ENCODE assay signal across 1 cellular context in genomic region chr15:90893175-90894090, GRCh38.
TF ChIP-seq lines count a peak whose summit lies in the region.

No MANE protein-coding gene starts in this region.

TF ChIP-seq in HepG2, 621 proteins besides CTCF, POLR2A, EP300 and RAD21 (continued from another document and continues in another):
- TF ChIP-seq, protein P1, sequence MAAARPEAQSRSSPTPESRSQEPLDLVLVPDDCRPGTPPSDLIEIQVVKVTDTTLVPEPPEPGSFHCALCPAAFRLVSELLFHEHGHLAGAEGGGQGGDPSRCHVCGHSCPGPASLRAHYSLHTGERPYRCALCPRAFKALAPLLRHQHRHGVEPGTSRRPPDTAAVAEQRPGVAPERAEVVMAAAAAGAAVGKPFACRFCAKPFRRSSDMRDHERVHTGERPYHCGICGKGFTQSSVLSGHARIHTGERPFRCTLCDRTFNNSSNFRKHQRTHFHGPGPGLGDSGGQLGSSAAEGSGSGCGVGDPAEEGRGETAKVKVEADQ (CRISPR knock-in tag; IDR thresholded peaks at IDR 0.05; ENCODE audit: borderline replicate concordance) = 0 out of 2 replicates have a peak, but pooled peaks have one; percentile 80
- no peak for TF ChIP-seq NAIF1 (CRISPR knock-in tag; IDR thresholded peaks at IDR 0.05; ENCODE audit: borderline replicate concordance)
- TF ChIP-seq JUNB (CRISPR knock-in tag; IDR thresholded peaks at IDR 0.05; ENCODE audit: borderline replicate concordance) = no peak
- TF ChIP-seq ZNF12 (CRISPR knock-in tag; IDR thresholded peaks at IDR 0.05) = no peak
- 0 out of 4 replicates have a peak, but pooled peaks of 1 of the 2 experiments have one; percentile 52 for TF ChIP-seq KLF16 (CRISPR knock-in tag; IDR thresholded peaks at IDR 0.05)
- TF ChIP-seq HNF1A (IDR thresholded peaks at IDR 0.05; ENCODE audit: low read depth) = no peak
- TF ChIP-seq HNF1A (CRISPR knock-in tag; IDR thresholded peaks at IDR 0.05; ENCODE audit: borderline replicate concordance) = no peak
- no peak; the same call in 1 of the 2 replicates for TF ChIP-seq ZNF709 (CRISPR knock-in tag; IDR thresholded peaks at IDR 0.05)
- TF ChIP-seq U2AF2 (IDR thresholded peaks at IDR 0.05; ENCODE audit: low read depth, low read length) = no peak
- no peak for TF ChIP-seq PHF21A (CRISPR knock-in tag; IDR thresholded peaks at IDR 0.05)
- TF ChIP-seq FOXC1 (CRISPR knock-in tag; IDR thresholded peaks at IDR 0.05; ENCODE audit: borderline replicate concordance) = peak; percentile 48; the same call in 1 of the 2 replicates
- TF ChIP-seq RBFOX2 (IDR thresholded peaks at IDR 0.05; ENCODE audit: low read depth, low read length) = peak; percentile 57
- TF ChIP-seq ZNF639 (CRISPR knock-in tag; conservative IDR thresholded peaks at IDR 0.05) = no peak
- no peak for TF ChIP-seq TRIM24 (CRISPR knock-in tag; IDR thresholded peaks at IDR 0.05)
- no peak for TF ChIP-seq ADNP (CRISPR knock-in tag; IDR thresholded peaks at IDR 0.05)
- no peak for TF ChIP-seq ZBTB40 (IDR thresholded peaks at IDR 0.05)
- TF ChIP-seq ZBTB40 (CRISPR knock-in tag; IDR thresholded peaks at IDR 0.05) = peak; percentile 44; the same call in 1 of the 2 replicates
- no peak for TF ChIP-seq E2F1 (CRISPR knock-in tag; IDR thresholded peaks at IDR 0.05)
- 0 out of 2 replicates have a peak, but pooled peaks have one; percentile 53 for TF ChIP-seq DMAP1 (CRISPR knock-in tag; IDR thresholded peaks at IDR 0.05)
- TF ChIP-seq HCFC1 (IDR thresholded peaks at IDR 0.05; ENCODE audit: low read depth, low read length) = no peak
- peak; percentile 77 for TF ChIP-seq MYC (CRISPR knock-in tag; IDR thresholded peaks at IDR 0.05; ENCODE audit: borderline replicate concordance)
- no peak for TF ChIP-seq LCORL (IDR thresholded peaks at IDR 0.05)
- 0 out of 2 replicates have a peak, but pooled peaks have one; percentile 27 for TF ChIP-seq LCORL (CRISPR knock-in tag; IDR thresholded peaks at IDR 0.05)
- TF ChIP-seq ZBTB7A (CRISPR knock-in tag; IDR thresholded peaks at IDR 0.05) = peak; percentile 65; the same call in 1 of the 2 replicates
- TF ChIP-seq, protein P2, sequence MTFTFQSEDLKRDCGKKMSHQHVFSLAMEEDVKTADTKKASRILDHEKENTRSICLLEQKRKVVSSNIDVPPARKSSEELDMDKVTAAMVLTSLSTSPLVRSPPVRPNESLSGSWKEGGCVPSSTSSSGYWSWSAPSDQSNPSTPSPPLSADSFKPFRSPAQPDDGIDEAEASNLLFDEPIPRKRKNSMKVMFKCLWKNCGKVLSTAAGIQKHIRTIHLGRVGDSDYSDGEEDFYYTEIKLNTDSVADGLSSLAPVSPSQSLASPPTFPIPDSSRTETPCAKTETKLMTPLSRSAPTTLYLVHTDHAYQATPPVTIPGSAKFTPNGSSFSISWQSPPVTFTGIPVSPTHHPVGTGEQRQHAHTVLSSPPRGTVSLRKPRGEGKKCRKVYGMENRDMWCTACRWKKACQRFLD (CRISPR knock-in tag; IDR thresholded peaks at IDR 0.05; ENCODE audit: borderline replicate concordance) = 0 out of 2 replicates have a peak, but pooled peaks have one; percentile 45
- TF ChIP-seq GLI4 (CRISPR knock-in tag; IDR thresholded peaks at IDR 0.05; ENCODE audit: borderline replicate concordance) = no peak
- TF ChIP-seq ZSCAN22 (CRISPR knock-in tag; IDR thresholded peaks at IDR 0.05) = no peak
- no peak for TF ChIP-seq SMAD9 (CRISPR knock-in tag; IDR thresholded peaks at IDR 0.05)
- TF ChIP-seq ZSCAN29 (CRISPR knock-in tag; conservative IDR thresholded peaks at IDR 0.05) = no peak
- TF ChIP-seq MIXL1 (CRISPR knock-in tag; IDR thresholded peaks at IDR 0.05) = no peak
- TF ChIP-seq, protein P3, sequence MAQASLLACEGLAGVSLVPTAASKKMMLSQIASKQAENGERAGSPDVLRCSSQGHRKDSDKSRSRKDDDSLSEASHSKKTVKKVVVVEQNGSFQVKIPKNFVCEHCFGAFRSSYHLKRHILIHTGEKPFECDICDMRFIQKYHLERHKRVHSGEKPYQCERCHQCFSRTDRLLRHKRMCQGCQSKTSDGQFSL (CRISPR knock-in tag; IDR thresholded peaks at IDR 0.05) = 0 out of 2 replicates have a peak, but pooled peaks have one; percentile 47
- TF ChIP-seq SP2 (CRISPR knock-in tag; IDR thresholded peaks at IDR 0.05) = no peak
- no peak for TF ChIP-seq PREB (CRISPR knock-in tag; IDR thresholded peaks at IDR 0.05)
- TF ChIP-seq RFX1 (IDR thresholded peaks at IDR 0.05) = no peak
- no peak for TF ChIP-seq MZF1 (CRISPR knock-in tag; IDR thresholded peaks at IDR 0.05; ENCODE audit: borderline replicate concordance)
- TF ChIP-seq ZNF235 (CRISPR knock-in tag; IDR thresholded peaks at IDR 0.05; ENCODE audit: borderline replicate concordance) = 0 out of 2 replicates have a peak, but pooled peaks have one; percentile 56
- TF ChIP-seq MAF1 (CRISPR knock-in tag; IDR thresholded peaks at IDR 0.05; ENCODE audit: borderline replicate concordance) = no peak
- TF ChIP-seq ZNF337 (CRISPR knock-in tag; IDR thresholded peaks at IDR 0.05; ENCODE audit: borderline replicate concordance, low read depth) = no peak
- TF ChIP-seq, protein P4, sequence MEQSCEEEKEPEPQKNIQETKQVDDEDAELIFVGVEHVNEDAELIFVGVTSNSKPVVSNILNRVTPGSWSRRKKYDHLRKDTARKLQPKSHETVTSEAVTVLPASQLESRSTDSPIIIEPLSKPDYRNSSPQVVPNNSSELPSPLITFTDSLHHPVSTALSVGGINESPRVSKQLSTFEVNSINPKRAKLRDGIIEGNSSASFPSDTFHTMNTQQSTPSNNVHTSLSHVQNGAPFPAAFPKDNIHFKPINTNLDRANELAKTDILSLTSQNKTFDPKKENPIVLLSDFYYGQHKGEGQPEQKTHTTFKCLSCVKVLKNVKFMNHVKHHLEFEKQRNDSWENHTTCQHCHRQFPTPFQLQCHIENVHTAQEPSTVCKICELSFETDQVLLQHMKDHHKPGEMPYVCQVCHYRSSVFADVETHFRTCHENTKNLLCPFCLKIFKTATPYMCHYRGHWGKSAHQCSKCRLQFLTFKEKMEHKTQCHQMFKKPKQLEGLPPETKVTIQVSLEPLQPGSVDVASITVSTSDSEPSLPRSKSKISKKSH (CRISPR knock-in tag; IDR thresholded peaks at IDR 0.05; ENCODE audit: borderline replicate concordance) = no peak
- no peak for TF ChIP-seq CBX1 (IDR thresholded peaks at IDR 0.05; ENCODE audit: low read depth)
- TF ChIP-seq SRSF1 (optimal IDR thresholded peaks at IDR 0.05; ENCODE audit: low read depth, low read length) = no peak
- no peak for TF ChIP-seq ZNF83 (CRISPR knock-in tag; IDR thresholded peaks at IDR 0.05; ENCODE audit: borderline replicate concordance)
- TF ChIP-seq TSC22D2 (CRISPR knock-in tag; IDR thresholded peaks at IDR 0.05; ENCODE audit: borderline replicate concordance) = no peak
